Comparison of ENCODE assay signal across 1 cellular context in the genomic region with DNA sequence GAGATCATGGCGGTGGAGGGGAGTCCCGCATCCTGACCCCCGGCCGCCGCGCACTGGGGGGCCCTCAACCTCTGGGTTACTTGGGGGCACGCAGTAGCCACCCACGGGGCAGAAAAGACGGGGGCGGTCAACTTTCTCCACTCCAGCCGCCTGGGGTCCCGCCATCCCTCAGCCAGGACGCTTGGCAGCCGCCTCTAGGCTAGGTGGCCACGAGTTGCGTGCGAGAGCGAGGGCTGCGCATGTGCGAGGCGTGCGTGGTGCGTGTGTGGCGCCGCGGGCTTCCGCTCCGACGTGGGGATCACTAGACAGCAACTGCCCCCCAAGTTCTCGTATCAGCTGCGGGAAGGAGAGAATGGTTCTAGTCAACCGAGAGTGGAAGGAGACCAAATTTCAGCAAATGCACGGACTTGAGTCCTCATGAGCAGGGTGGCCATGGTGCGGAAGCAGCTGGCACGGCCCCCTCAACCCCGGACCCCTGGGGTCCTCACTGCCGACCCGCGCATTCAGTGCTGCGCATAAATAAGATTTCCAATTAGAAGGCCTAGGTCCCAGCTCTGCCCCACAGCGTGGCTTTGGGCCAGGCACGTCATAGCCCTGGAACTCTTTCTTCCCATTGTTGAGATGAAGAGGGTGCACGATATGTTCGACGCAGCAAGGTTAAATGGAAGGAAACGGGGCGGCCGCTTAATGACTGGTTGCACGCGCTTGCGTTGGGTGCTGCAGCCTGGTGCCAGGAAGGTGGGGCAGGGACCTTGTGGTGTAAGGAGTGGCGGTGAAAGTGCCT.
TF ChIP-seq lines count a peak whose summit lies in the region.

No MANE protein-coding gene starts in this region.

TF ChIP-seq in K562, 482 proteins besides CTCF, POLR2A, EP300 and RAD21 (continued from another document and continues in another):
- TF ChIP-seq, protein P1, sequence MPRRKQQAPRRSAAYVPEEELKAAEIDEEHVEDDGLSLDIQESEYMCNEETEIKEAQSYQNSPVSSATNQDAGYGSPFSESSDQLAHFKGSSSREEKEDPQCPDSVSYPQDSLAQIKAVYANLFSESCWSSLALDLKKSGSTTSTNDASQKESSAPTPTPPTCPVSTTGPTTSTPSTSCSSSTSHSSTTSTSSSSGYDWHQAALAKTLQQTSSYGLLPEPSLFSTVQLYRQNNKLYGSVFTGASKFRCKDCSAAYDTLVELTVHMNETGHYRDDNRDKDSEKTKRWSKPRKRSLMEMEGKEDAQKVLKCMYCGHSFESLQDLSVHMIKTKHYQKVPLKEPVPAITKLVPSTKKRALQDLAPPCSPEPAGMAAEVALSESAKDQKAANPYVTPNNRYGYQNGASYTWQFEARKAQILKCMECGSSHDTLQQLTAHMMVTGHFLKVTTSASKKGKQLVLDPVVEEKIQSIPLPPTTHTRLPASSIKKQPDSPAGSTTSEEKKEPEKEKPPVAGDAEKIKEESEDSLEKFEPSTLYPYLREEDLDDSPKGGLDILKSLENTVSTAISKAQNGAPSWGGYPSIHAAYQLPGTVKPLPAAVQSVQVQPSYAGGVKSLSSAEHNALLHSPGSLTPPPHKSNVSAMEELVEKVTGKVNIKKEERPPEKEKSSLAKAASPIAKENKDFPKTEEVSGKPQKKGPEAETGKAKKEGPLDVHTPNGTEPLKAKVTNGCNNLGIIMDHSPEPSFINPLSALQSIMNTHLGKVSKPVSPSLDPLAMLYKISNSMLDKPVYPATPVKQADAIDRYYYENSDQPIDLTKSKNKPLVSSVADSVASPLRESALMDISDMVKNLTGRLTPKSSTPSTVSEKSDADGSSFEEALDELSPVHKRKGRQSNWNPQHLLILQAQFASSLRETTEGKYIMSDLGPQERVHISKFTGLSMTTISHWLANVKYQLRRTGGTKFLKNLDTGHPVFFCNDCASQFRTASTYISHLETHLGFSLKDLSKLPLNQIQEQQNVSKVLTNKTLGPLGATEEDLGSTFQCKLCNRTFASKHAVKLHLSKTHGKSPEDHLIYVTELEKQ (CRISPR knock-in tag; IDR thresholded peaks at IDR 0.05) = no peak
- TF ChIP-seq CCNT2 (IDR thresholded peaks at IDR 0.05; ENCODE audit: borderline replicate concordance, extremely low read depth, insufficient read length, low read depth, low read length) (no peak), ZNF583 (CRISPR knock-in tag; IDR thresholded peaks at IDR 0.05) (peak; percentile 19; the same call in 1 of the 2 replicates), RFX7 (CRISPR knock-in tag; IDR thresholded peaks at IDR 0.05) (no peak), PURB (CRISPR knock-in tag; IDR thresholded peaks at IDR 0.05; ENCODE audit: low read depth) (no peak), XRCC4 (IDR thresholded peaks at IDR 0.05; ENCODE audit: extremely low read depth, insufficient read depth, insufficient read length) (no peak), ZNF274 (IDR thresholded peaks at IDR 0.05; ENCODE audit: borderline replicate concordance, low read depth, low read length) (no peak), NR4A1 (CRISPR knock-in tag; IDR thresholded peaks at IDR 0.05) (no peak), NR4A1 (tag; IDR thresholded peaks at IDR 0.05) (no peak; the same call in 1 of the 2 replicates), PHF20 (IDR thresholded peaks at IDR 0.05; ENCODE audit: partially characterized antibody) (no peak), SPI1 (IDR thresholded peaks at IDR 0.05; ENCODE audit: borderline replicate concordance, low read depth, low read length) (no peak), ZBTB8A (IDR thresholded peaks at IDR 0.05; ENCODE audit: partially characterized antibody) (no peak), HIVEP1 (CRISPR knock-in tag; IDR thresholded peaks at IDR 0.05) (no peak), ZNF134 (CRISPR knock-in tag; conservative IDR thresholded peaks at IDR 0.05) (no peak), NCOA4 (IDR thresholded peaks at IDR 0.05; ENCODE audit: partially characterized antibody) (no peak), ZNF41 (CRISPR knock-in tag; conservative IDR thresholded peaks at IDR 0.05) (no peak), HNRNPH1 (optimal IDR thresholded peaks at IDR 0.05; ENCODE audit: low read depth, low read length) (no peak), RBM25 (IDR thresholded peaks at IDR 0.05; ENCODE audit: low read depth, low read length, severe bottlenecking) (no peak), RBFOX2 (IDR thresholded peaks at IDR 0.05; ENCODE audit: low read depth, low read length) (peak; percentile 59), BACH1 (tag; IDR thresholded peaks at IDR 0.05) (no peak), FOXK1 (CRISPR knock-in tag; IDR thresholded peaks at IDR 0.05; ENCODE audit: borderline replicate concordance) (no peak), FOXJ3 (CRISPR knock-in tag; IDR thresholded peaks at IDR 0.05) (no peak), ZNF165 (CRISPR knock-in tag; IDR thresholded peaks at IDR 0.05; ENCODE audit: borderline replicate concordance) (no peak)
- TF ChIP-seq, protein P2, sequence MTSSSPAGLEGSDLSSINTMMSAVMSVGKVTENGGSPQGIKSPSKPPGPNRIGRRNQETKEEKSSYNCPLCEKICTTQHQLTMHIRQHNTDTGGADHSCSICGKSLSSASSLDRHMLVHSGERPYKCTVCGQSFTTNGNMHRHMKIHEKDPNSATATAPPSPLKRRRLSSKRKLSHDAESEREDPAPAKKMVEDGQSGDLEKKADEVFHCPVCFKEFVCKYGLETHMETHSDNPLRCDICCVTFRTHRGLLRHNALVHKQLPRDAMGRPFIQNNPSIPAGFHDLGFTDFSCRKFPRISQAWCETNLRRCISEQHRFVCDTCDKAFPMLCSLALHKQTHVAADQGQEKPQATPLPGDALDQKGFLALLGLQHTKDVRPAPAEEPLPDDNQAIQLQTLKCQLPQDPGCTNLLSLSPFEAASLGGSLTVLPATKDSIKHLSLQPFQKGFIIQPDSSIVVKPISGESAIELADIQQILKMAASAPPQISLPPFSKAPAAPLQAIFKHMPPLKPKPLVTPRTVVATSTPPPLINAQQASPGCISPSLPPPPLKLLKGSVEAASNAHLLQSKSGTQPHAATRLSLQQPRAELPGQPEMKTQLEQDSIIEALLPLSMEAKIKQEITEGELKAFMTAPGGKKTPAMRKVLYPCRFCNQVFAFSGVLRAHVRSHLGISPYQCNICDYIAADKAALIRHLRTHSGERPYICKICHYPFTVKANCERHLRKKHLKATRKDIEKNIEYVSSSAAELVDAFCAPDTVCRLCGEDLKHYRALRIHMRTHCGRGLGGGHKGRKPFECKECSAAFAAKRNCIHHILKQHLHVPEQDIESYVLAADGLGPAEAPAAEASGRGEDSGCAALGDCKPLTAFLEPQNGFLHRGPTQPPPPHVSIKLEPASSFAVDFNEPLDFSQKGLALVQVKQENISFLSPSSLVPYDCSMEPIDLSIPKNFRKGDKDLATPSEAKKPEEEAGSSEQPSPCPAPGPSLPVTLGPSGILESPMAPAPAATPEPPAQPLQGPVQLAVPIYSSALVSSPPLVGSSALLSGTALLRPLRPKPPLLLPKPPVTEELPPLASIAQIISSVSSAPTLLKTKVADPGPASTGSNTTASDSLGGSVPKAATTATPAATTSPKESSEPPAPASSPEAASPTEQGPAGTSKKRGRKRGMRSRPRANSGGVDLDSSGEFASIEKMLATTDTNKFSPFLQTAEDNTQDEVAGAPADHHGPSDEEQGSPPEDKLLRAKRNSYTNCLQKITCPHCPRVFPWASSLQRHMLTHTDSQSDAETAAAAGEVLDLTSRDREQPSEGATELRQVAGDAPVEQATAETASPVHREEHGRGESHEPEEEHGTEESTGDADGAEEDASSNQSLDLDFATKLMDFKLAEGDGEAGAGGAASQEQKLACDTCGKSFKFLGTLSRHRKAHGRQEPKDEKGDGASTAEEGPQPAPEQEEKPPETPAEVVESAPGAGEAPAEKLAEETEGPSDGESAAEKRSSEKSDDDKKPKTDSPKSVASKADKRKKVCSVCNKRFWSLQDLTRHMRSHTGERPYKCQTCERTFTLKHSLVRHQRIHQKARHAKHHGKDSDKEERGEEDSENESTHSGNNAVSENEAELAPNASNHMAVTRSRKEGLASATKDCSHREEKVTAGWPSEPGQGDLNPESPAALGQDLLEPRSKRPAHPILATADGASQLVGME (CRISPR knock-in tag; IDR thresholded peaks at IDR 0.05) = no peak
- TF ChIP-seq, protein P3, sequence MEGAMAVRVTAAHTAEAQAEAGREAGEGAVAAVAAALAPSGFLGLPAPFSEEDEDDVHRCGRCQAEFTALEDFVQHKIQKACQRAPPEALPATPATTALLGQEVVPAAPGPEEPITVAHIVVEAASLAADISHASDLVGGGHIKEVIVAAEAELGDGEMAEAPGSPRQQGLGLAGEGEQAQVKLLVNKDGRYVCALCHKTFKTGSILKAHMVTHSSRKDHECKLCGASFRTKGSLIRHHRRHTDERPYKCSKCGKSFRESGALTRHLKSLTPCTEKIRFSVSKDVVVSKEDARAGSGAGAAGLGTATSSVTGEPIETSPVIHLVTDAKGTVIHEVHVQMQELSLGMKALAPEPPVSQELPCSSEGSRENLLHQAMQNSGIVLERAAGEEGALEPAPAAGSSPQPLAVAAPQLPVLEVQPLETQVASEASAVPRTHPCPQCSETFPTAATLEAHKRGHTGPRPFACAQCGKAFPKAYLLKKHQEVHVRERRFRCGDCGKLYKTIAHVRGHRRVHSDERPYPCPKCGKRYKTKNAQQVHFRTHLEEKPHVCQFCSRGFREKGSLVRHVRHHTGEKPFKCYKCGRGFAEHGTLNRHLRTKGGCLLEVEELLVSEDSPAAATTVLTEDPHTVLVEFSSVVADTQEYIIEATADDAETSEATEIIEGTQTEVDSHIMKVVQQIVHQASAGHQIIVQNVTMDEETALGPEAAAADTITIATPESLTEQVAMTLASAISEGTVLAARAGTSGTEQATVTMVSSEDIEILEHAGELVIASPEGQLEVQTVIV (CRISPR knock-in tag; IDR thresholded peaks at IDR 0.05; ENCODE audit: borderline replicate concordance) = no peak
- TF ChIP-seq, protein P4, sequence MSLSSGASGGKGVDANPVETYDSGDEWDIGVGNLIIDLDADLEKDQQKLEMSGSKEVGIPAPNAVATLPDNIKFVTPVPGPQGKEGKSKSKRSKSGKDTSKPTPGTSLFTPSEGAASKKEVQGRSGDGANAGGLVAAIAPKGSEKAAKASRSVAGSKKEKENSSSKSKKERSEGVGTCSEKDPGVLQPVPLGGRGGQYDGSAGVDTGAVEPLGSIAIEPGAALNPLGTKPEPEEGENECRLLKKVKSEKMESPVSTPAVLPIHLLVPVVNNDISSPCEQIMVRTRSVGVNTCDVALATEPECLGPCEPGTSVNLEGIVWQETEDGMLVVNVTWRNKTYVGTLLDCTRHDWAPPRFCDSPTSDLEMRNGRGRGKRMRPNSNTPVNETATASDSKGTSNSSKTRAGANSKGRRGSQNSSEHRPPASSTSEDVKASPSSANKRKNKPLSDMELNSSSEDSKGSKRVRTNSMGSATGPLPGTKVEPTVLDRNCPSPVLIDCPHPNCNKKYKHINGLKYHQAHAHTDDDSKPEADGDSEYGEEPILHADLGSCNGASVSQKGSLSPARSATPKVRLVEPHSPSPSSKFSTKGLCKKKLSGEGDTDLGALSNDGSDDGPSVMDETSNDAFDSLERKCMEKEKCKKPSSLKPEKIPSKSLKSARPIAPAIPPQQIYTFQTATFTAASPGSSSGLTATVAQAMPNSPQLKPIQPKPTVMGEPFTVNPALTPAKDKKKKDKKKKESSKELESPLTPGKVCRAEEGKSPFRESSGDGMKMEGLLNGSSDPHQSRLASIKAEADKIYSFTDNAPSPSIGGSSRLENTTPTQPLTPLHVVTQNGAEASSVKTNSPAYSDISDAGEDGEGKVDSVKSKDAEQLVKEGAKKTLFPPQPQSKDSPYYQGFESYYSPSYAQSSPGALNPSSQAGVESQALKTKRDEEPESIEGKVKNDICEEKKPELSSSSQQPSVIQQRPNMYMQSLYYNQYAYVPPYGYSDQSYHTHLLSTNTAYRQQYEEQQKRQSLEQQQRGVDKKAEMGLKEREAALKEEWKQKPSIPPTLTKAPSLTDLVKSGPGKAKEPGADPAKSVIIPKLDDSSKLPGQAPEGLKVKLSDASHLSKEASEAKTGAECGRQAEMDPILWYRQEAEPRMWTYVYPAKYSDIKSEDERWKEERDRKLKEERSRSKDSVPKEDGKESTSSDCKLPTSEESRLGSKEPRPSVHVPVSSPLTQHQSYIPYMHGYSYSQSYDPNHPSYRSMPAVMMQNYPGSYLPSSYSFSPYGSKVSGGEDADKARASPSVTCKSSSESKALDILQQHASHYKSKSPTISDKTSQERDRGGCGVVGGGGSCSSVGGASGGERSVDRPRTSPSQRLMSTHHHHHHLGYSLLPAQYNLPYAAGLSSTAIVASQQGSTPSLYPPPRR (CRISPR knock-in tag; IDR thresholded peaks at IDR 0.05; ENCODE audit: borderline replicate concordance) = 0 out of 2 replicates have a peak, but pooled peaks have one; percentile 78
- TF ChIP-seq, protein P5, sequence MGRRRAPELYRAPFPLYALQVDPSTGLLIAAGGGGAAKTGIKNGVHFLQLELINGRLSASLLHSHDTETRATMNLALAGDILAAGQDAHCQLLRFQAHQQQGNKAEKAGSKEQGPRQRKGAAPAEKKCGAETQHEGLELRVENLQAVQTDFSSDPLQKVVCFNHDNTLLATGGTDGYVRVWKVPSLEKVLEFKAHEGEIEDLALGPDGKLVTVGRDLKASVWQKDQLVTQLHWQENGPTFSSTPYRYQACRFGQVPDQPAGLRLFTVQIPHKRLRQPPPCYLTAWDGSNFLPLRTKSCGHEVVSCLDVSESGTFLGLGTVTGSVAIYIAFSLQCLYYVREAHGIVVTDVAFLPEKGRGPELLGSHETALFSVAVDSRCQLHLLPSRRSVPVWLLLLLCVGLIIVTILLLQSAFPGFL (CRISPR knock-in tag; IDR thresholded peaks at IDR 0.05) = no peak
- TF ChIP-seq, protein P6, sequence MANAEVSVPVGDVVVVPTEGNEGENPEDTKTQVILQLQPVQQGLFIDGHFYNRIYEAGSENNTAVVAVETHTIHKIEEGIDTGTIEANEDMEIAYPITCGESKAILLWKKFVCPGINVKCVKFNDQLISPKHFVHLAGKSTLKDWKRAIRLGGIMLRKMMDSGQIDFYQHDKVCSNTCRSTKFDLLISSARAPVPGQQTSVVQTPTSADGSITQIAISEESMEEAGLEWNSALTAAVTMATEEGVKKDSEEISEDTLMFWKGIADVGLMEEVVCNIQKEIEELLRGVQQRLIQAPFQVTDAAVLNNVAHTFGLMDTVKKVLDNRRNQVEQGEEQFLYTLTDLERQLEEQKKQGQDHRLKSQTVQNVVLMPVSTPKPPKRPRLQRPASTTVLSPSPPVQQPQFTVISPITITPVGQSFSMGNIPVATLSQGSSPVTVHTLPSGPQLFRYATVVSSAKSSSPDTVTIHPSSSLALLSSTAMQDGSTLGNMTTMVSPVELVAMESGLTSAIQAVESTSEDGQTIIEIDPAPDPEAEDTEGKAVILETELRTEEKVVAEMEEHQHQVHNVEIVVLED (CRISPR knock-in tag; IDR thresholded peaks at IDR 0.05) = peak; percentile 79
- TF ChIP-seq, protein P7, sequence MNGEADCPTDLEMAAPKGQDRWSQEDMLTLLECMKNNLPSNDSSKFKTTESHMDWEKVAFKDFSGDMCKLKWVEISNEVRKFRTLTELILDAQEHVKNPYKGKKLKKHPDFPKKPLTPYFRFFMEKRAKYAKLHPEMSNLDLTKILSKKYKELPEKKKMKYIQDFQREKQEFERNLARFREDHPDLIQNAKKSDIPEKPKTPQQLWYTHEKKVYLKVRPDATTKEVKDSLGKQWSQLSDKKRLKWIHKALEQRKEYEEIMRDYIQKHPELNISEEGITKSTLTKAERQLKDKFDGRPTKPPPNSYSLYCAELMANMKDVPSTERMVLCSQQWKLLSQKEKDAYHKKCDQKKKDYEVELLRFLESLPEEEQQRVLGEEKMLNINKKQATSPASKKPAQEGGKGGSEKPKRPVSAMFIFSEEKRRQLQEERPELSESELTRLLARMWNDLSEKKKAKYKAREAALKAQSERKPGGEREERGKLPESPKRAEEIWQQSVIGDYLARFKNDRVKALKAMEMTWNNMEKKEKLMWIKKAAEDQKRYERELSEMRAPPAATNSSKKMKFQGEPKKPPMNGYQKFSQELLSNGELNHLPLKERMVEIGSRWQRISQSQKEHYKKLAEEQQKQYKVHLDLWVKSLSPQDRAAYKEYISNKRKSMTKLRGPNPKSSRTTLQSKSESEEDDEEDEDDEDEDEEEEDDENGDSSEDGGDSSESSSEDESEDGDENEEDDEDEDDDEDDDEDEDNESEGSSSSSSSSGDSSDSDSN (IDR thresholded peaks at IDR 0.05; ENCODE audit: borderline replicate concordance in 1 of 2, low read depth in 2 of 2, low read length in 2 of 2) = 0 out of 4 replicates have a peak, but pooled peaks of 1 of the 2 experiments have one; percentile 32
